Comparison of ENCODE assay signal across 8 cellular contexts in genomic region chr2:150487537-150488429, GRCh38. TPM values are rescaled to one million over a fixed set of nuclear protein-coding genes. Genes with fewer than 3 reads are reported as not detected.
A peak's percentile ranks its signal among the peaks of the same experiment; 100 is the strongest.
DNase-seq lines count a peak whose midpoint lies in the region; TF ChIP-seq lines count a peak whose summit lies in the region.

Gene RND3 (minus strand): TSS chr2:150487667. CDS start chr2:150487417, 250 bp downstream.

- intact Hi-C loops in activated CD4-positive, alpha-beta T cell treated with anti-CD3 and anti-CD28 coated beads, Interleukin-2, amount 10 ng/mL, durations not matched to agents 24 days and 14 days (cut with micrococcal nuclease): loop anchor here (1.0 kb wide), 1 partner anchor 890 kb away; no protein-coding TSS in a partner anchor

- in situ Hi-C loops in SK-MEL-5 (cut with HindIII; ENCODE audit: low pct_unique_long_range_greater_than_20kb, low sequenced_read_pairs): no loop called here

- no peaks in the 10 kb centered on the region for H3K9me3 Mint-ChIP-seq in activated CD4-positive, alpha-beta T cell treated with anti-CD3 and anti-CD28 coated beads, Interleukin-2, amount 10 ng/mL, durations not matched to agents 24 days and 14 days
- H3K9me3 Mint-ChIP-seq in HFFc6: peaks cover 37% of the 10 kb centered on the region

- peak; percentile 94 for TF ChIP-seq CTCF in HFFc6 (IDR thresholded peaks at IDR 0.05)

- peak within 1 kb of the TSS; percentile 63 for H3K4me3 Mint-ChIP-seq in activated CD4-positive, alpha-beta T cell treated with anti-CD3 and anti-CD28 coated beads, Interleukin-2, amount 10 ng/mL, durations not matched to agents 24 days and 14 days
- peak within 1 kb of the TSS; percentile 98 for H3K4me3 Mint-ChIP-seq in HFFc6

- no peaks in the 10 kb centered on the region for H3K36me3 Mint-ChIP-seq in activated CD4-positive, alpha-beta T cell treated with anti-CD3 and anti-CD28 coated beads, Interleukin-2, amount 10 ng/mL, durations not matched to agents 24 days and 14 days (ENCODE audit: low read depth)
- H3K36me3 Mint-ChIP-seq in HFFc6 (ENCODE audit: low read depth): peaks cover 49% of the 10 kb centered on the region

- peak within 1 kb of the TSS; percentile 80 for H3K27ac ChIP-seq in cingulate gyrus (ENCODE audit: low read depth, low read length)

- peaks cover 52% of the 10 kb centered on the region for H3K27me3 Mint-ChIP-seq in activated CD4-positive, alpha-beta T cell treated with anti-CD3 and anti-CD28 coated beads, Interleukin-2, amount 10 ng/mL, durations not matched to agents 24 days and 14 days
- H3K27me3 Mint-ChIP-seq in HFFc6 (ENCODE audit: insufficient read depth): peaks cover 46% of the 10 kb centered on the region

- DNase-seq in activated CD4-positive, alpha-beta T cell treated with anti-CD3 and anti-CD28 coated beads, Interleukin-2, amount 10 ng/mL, durations not matched to agents 24 days and 14 days: peak; percentile 85
- no peak for DNase-seq in activated CD4-positive, alpha-beta T cell treated with anti-CD3 and anti-CD28 coated beads, Interleukin-2, amount 50 U/mL, for 4 hours
- DNase-seq in HFFc6 (peak; percentile 99), NAMALWA (ENCODE audit: low spot score) (peak; percentile 64), SK-MEL-5 (ENCODE audit: low read depth, low spot score) (peak; percentile 97), kidney glomerular epithelial cell (lab: John Stamatoyannopoulos, UW) (peak; percentile 99)
- DNase-seq in stimulated activated CD4-positive, alpha-beta T cell treated with anti-CD3 and anti-CD28 coated beads, Interleukin-2, amount 100 ng/mL, for 24 hours: peak; percentile 44 to 73

- H3K27ac Mint-ChIP-seq in activated CD4-positive, alpha-beta T cell treated with anti-CD3 and anti-CD28 coated beads, Interleukin-2, amount 10 ng/mL, durations not matched to agents 24 days and 14 days: no peak within 1 kb of the TSS
- H3K27ac Mint-ChIP-seq in HFFc6: peak within 1 kb of the TSS; percentile 99

- H3K4me1 Mint-ChIP-seq in activated CD4-positive, alpha-beta T cell treated with anti-CD3 and anti-CD28 coated beads, Interleukin-2, amount 10 ng/mL, durations not matched to agents 24 days and 14 days: peaks cover 11% of the 10 kb centered on the region
- peaks cover 68% of the 10 kb centered on the region for H3K4me1 Mint-ChIP-seq in HFFc6 (ENCODE audit: low read depth)

RNA-seq across cellular contexts. Expression of gene RND3, which starts in this region (rescaled TPM):
- not detected in 2 replicates for total RNA-seq in activated CD4-positive, alpha-beta T cell treated with anti-CD3 and anti-CD28 coated beads, Interleukin-2, amount 10 ng/mL, durations not matched to agents 24 days and 14 days
- 100 to 1,000 TPM; 365 to 525 (median 438) TPM for total RNA-seq in HFFc6 (2021; fragmentation: NEBNext Ultra II Directional; extraction: Animal tissue kit (Norgen Biotek cat#: 25700))
- total RNA-seq in SK-MEL-5 (2014; rRNA removed; shearing (Covaris generic)): 13.2 and 13.3 TPM in 2 replicates
- 9.7 and 17.6 TPM in 2 replicates for polyA plus RNA-seq in SK-MEL-5 (2015; cell fraction: cytosol; rRNA removed)
- 25.0 and 25.3 TPM in 2 replicates for polyA plus RNA-seq in SK-MEL-5 (2015; cell fraction: nucleus; rRNA removed)

Comparison
In these comparisons a context has a peak if more than half of its experiments do, and no peak if none do; other contexts are left out.
1. RNA of gene RND3 (total RNA-seq): 365 to 525 TPM in HFFc6; 13.2 to 13.3 TPM in SK-MEL-5 and not detected in activated CD4-positive, alpha-beta T cell treated with anti-CD3 and anti-CD28 coated beads, Interleukin-2, amount 10 ng/mL, durations not matched to agents 24 days and 14 days; every median in the first group is over 10 times any median in the second.
2. Peak in DNase-seq in activated CD4-positive, alpha-beta T cell treated with anti-CD3 and anti-CD28 coated beads, Interleukin-2, amount 10 ng/mL, durations not matched to agents 24 days and 14 days; RNA of the gene not detected or under 1 TPM.
3. DNase-seq: peak in HFFc6 (single experiment), NAMALWA (single experiment), SK-MEL-5 (single experiment), kidney glomerular epithelial cell (single experiment) and stimulated activated CD4-positive, alpha-beta T cell treated with anti-CD3 and anti-CD28 coated beads, Interleukin-2, amount 100 ng/mL, for 24 hours (2 of 2); none in activated CD4-positive, alpha-beta T cell treated with anti-CD3 and anti-CD28 coated beads, Interleukin-2, amount 50 U/mL, for 4 hours (0 of 2).